8 cellular contexts compared by ENCODE assay signal in the genomic region with DNA sequence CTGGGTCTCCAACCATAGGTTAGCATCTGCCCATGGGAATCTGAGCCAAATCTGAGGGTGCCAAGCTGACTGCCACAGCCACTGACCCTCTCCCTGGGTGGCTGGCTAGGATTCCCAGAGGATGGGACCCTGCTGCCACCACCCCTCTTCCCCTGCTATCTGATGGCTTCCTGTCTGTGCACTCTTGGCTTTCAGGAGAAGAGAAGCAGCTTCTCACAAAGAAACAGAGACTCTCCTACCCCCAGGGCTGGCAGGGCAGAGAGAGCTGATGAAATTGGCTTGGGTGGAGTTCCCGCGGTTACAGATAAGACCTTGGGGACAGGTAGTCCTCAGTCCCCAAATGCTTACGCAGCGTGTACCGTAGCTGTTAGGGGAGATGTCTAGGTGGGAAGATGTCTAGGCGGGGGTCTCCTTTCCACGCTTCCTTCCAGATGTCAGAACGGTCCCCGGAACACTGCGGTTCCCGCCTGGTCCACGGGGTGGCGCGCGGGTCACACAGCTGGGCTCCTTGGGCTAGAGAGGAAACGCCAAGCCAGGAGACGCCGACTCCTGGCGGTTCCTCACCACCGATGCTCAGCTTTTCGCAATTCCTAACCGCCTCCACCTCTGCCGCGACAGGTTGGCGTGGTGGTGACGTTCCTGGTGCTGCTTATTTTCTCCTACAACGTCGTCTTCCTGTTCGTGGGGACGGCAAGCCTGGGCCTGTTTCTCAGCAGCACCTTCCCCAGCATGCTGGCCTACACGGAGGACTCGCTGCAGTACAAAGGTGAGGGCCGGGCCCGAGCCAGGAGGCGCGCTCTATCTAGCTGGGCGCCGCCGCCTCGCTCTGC. TPM values are rescaled to one million over a fixed set of nuclear protein-coding genes. Genes with fewer than 3 reads are reported as not detected.
DNase-seq lines count a peak whose midpoint lies in the region; ATAC-seq, FAIRE-seq and TF ChIP-seq lines count a peak whose summit lies in the region.

No MANE protein-coding gene starts in this region.

- H3K9me3 ChIP-seq in HUES6 (ENCODE audit: control insufficient read depth, insufficient read depth, low read depth, low read length) (no peaks in the 10 kb centered on the region), NT2/D1 (ENCODE audit: insufficient read depth, low read length) (no peaks in the 10 kb centered on the region), endothelial cell of umbilical vein (replicated peaks; ENCODE audit: control insufficient read depth, insufficient read depth, low read length) (no peaks in the 10 kb centered on the region)

- CTCF ChIA-PET in endothelial cell of umbilical vein (lab: Charles Lee) = interaction anchor here (0.6 to 9.5 kb wide), 38 partner anchors 8 to 386 kb away, joined by 3 to 615 read pairs (median 6); a partner anchor contains a TSS

- no peaks in the 10 kb centered on the region for H3K27me3 ChIP-seq in HUES6 (ENCODE audit: control insufficient read depth, insufficient read depth, low read length)
- peaks cover 8% of the 10 kb centered on the region for H3K27me3 ChIP-seq in NT2/D1 (ENCODE audit: insufficient read depth, insufficient read length)
- H3K27me3 ChIP-seq in endothelial cell of umbilical vein (ENCODE audit: control insufficient read depth in 2 of 2, insufficient read depth in 2 of 2, low read length in 2 of 2) = no peaks in the 10 kb centered on the region

- BruUV-seq in endothelial cell of umbilical vein (replicated peaks; lab: Mats Ljungman, UMichigan) = no TSS peak

- peak; percentile 82 for DNase-seq in COLO829 (ENCODE audit: low spot score)
- DNase-seq in NT2/D1 (ENCODE audit: low read depth, low spot score) = peak; percentile 92
- peak; percentile 83 for DNase-seq in activated CD8-positive, alpha-beta memory T cell treated with anti-CD3 and anti-CD28 coated beads, Interleukin-2, amount 50 U/mL, for 24 hours (ENCODE audit: extremely low read depth)
- peak; percentile 83 for DNase-seq in endothelial cell of umbilical vein (ENCODE audit: low read depth, low spot score)
- peak; percentile 76 for DNase-seq in middle frontal gyrus (ENCODE audit: extremely low spot score, low spot score)
- peak; percentile 79 to 80 for DNase-seq in stimulated activated CD8-positive, alpha-beta memory T cell treated with anti-CD3 and anti-CD28 coated beads, Interleukin-2, amount 100 ng/mL, for 1 hour (ENCODE audit: low read depth in 2 of 2)

- H3K9ac ChIP-seq in HUES6 (ENCODE audit: low read length) = peak overlapping the region; percentile 15
- peak overlapping the region; percentile 58 for H3K9ac ChIP-seq in NT2/D1 (ENCODE audit: insufficient read length, low read depth)
- H3K9ac ChIP-seq in endothelial cell of umbilical vein (replicated peaks; ENCODE audit: extremely low read depth, insufficient read depth, low read length) = no peak overlapping the region

- no peak for TF ChIP-seq POLR2A in endothelial cell of umbilical vein (IDR thresholded peaks at IDR 0.05; ENCODE audit: low read depth, low read length)

- no peaks in the 10 kb centered on the region for H3K79me2 ChIP-seq in endothelial cell of umbilical vein (ENCODE audit: control insufficient read depth, insufficient read depth, low read length)

- H3K4me1 ChIP-seq in HUES6 (ENCODE audit: control insufficient read depth, insufficient read depth, low read length) (peaks cover 4% of the 10 kb centered on the region; the same call in 1 of the 2 replicates), NT2/D1 (ENCODE audit: insufficient read depth, insufficient read length) (peaks cover 2% of the 10 kb centered on the region), endothelial cell of umbilical vein (ENCODE audit: control insufficient read depth, extremely low read depth, insufficient read depth, low read length) (peaks cover 8% of the 10 kb centered on the region)

- peak; percentile 93 for FAIRE-seq in endothelial cell of umbilical vein (lab: Jason Lieb, UNC)

- no peaks in the 10 kb centered on the region for H4K20me1 ChIP-seq in endothelial cell of umbilical vein (replicated peaks; ENCODE audit: control insufficient read depth, extremely low read depth, insufficient read depth, low read length)

- TF ChIP-seq CTCF in endothelial cell of umbilical vein (IDR thresholded peaks at IDR 0.05; ENCODE audit: extremely low read depth in 1 of 2, insufficient read depth in 1 of 2, low read depth in 1 of 2, low read length in 2 of 2) = peak; percentile 95 to 97

- H3K4me2 ChIP-seq in endothelial cell of umbilical vein (ENCODE audit: insufficient read depth, low read length) = peak overlapping the region; percentile 9

- H3K36me3 ChIP-seq in HUES6 (ENCODE audit: control insufficient read depth, insufficient read depth, low read length) (no peaks in the 10 kb centered on the region), NT2/D1 (ENCODE audit: insufficient read depth, insufficient read length, low read length) (no peaks in the 10 kb centered on the region), endothelial cell of umbilical vein (ENCODE audit: control insufficient read depth in 2 of 2, extremely low read depth in 1 of 2, insufficient read depth in 2 of 2, low read length in 2 of 2) (no peaks in the 10 kb centered on the region)

- no peak overlapping the region for H3K27ac ChIP-seq in HUES6 (ENCODE audit: low read depth, low read length)
- no peak overlapping the region for H3K27ac ChIP-seq in endothelial cell of umbilical vein (ENCODE audit: insufficient read depth, low read depth, low read length)

- H3K4me3 ChIP-seq in HUES6 (ENCODE audit: low read depth, low read length) = peak overlapping the region; percentile 53
- peak overlapping the region; percentile 31 for H3K4me3 ChIP-seq in NT2/D1 (ENCODE audit: insufficient read length, low read depth)
- peak overlapping the region in 1 of 3 experiments; percentile 11 for H3K4me3 ChIP-seq in endothelial cell of umbilical vein (replicated peaks in 1 of 3; ENCODE audit: insufficient read depth in 1 of 3, low read depth in 1 of 3, low read length in 3 of 3)

- peak overlapping the region; percentile 78 for H2AFZ ChIP-seq in endothelial cell of umbilical vein (ENCODE audit: low read depth, low read length)

- no peaks in the 10 kb centered on the region for H3K9me1 ChIP-seq in endothelial cell of umbilical vein (replicated peaks; ENCODE audit: control insufficient read depth, extremely low read depth, insufficient read depth, low read length)

- ATAC-seq in GM21381 (IDR thresholded peaks at IDR 0.05; ENCODE audit: unreplicated experiment) = peak; percentile 66

- POLR2A ChIA-PET in endothelial cell of umbilical vein (lab: Charles Lee) = interaction anchor here (0.7 to 1.2 kb wide), 4 partner anchors 41 to 66 kb away, joined by 3 to 7 read pairs (median 3); a partner anchor contains a TSS

- intact Hi-C loops in endothelial cell of umbilical vein (cut with micrococcal nuclease) = loop anchor here (1.0 to 10.0 kb wide), 4 partner anchors 41 to 323 kb away; a partner anchor contains a TSS

- dilution Hi-C loops in endothelial cell of umbilical vein (cut with MboI; ENCODE audit: extremely low pct_ligation_motif_present, low sequenced_read_pairs) = no loop called here

TF ChIP-seq in endothelial cell of umbilical vein, 7 proteins besides CTCF, POLR2A, EP300 and RAD21:
- TF ChIP-seq POLR2AphosphoS5 (IDR thresholded peaks at IDR 0.05; ENCODE audit: insufficient read depth, low read depth, low read length) (peak; percentile 67), GATA2 (IDR thresholded peaks at IDR 0.05; ENCODE audit: insufficient read depth, insufficient read length, low read depth, low read length) (no peak)

RNA-seq across cellular contexts. Expression of a gene that starts 40.1 kb away (rescaled TPM):
- 78.7 and 107 TPM in 2 replicates for total RNA-seq in endothelial cell of umbilical vein
- polyA plus RNA-seq in endothelial cell of umbilical vein = 6.7 and 8.7 TPM in 2 replicates
- polyA plus RNA-seq in endothelial cell of umbilical vein (2011; cell fraction: cytosol; rRNA removed) = 8.8 and 9.2 TPM in 2 replicates
- 23.7 and 30.0 TPM in 2 replicates for polyA plus RNA-seq in endothelial cell of umbilical vein (2011; cell fraction: nucleus; rRNA removed)
- 13.4 and 21.5 TPM in 2 replicates for polyA plus RNA-seq in endothelial cell of umbilical vein (2012)
- 45.6 and 48.3 TPM in 2 replicates for polyA minus RNA-seq in endothelial cell of umbilical vein
- 21.8 TPM for polyA minus RNA-seq in endothelial cell of umbilical vein (2011; cell fraction: cytosol; rRNA and poly(A)+ RNA removed)
- 35.3 and 46.1 TPM in 2 replicates for polyA minus RNA-seq in endothelial cell of umbilical vein (2011; cell fraction: nucleus; rRNA and poly(A)+ RNA removed)
